In genomic region chr12:63967358-63967757, GRCh38 we compare ENCODE assay signal across 14 cellular contexts.
DNase-seq lines count a peak whose midpoint lies in the region; ATAC-seq and TF ChIP-seq lines count a peak whose summit lies in the region.
"Had no signal": no experiment of that assay in that cellular context is flagged by ENCODE, and none has a peak within 500 bp of the region (broad histone marks: within the 10 kb centered on the region; RNA-seq: fewer than 3 reads in every experiment).

No MANE protein-coding gene starts in this region.

- no peaks in the 10 kb centered on the region for H3K4me1 Mint-ChIP-seq in stimulated activated naive B cell treated with anti-CD40 and anti-IgM and Interleukin-4, amounts not matched to agents 10 μg/mL and 1 μg/mL and 100 μg/mL, for 72 hours

- no peak overlapping the region for H3K27ac Mint-ChIP-seq in stimulated activated naive B cell treated with anti-CD40 and anti-IgM and Interleukin-4, amounts not matched to agents 10 μg/mL and 1 μg/mL and 100 μg/mL, for 72 hours
- H3K27ac Mint-ChIP-seq: activated CD4-positive, alpha-beta memory T cell treated with anti-CD3 and anti-CD28 coated beads for 36 hours had no signal

- H3K36me3 Mint-ChIP-seq in stimulated activated naive B cell treated with anti-CD40 and anti-IgM and Interleukin-4, amounts not matched to agents 10 μg/mL and 1 μg/mL and 100 μg/mL, for 72 hours = no peaks in the 10 kb centered on the region
- H3K36me3 Mint-ChIP-seq: activated CD4-positive, alpha-beta memory T cell treated with anti-CD3 and anti-CD28 coated beads for 36 hours had no signal

- peak; percentile 89 for DNase-seq in ACHN
- peak; percentile 53 for DNase-seq in brain microvascular endothelial cell
- peak; percentile 70 for DNase-seq in iris pigment epithelial cell (ENCODE audit: low read depth)
- DNase-seq in GDM1 (lab: John Stamatoyannopoulos, UW) = no peak
- DNase-seq in activated gamma-delta T cell treated with Interleukin-2 at 50 U/mL for 16 hours = no peak
- no peak for DNase-seq in stimulated activated naive B cell treated with anti-CD40 and anti-IgM and Interleukin-4, amounts not matched to agents 10 μg/mL and 1 μg/mL and 100 μg/mL, for 72 hours
- no peak for DNase-seq in substantia nigra (lab: John Stamatoyannopoulos, UW)
- DNase-seq: activated CD4-positive, alpha-beta memory T cell treated with anti-CD3 and anti-CD28 coated beads for 36 hours; activated effector memory CD4-positive, alpha-beta T cell treated with anti-CD3 and anti-CD28 coated beads, Interleukin-2, amount 50 U/mL, for 16 hours; NCI-H1436; NCI-H510A; occipital lobe; uterus had no signal

- no peak overlapping the region for H3K4me3 ChIP-seq in brain microvascular endothelial cell (ENCODE audit: low read depth, low read length)
- H3K4me3 ChIP-seq: uterus had no signal

- TF ChIP-seq EP300 in Ishikawa (IDR thresholded peaks at IDR 0.05; ENCODE audit: borderline replicate concordance) = no peak

- no peak for ATAC-seq in stimulated activated naive B cell treated with anti-CD40 and anti-IgM and Interleukin-4, amounts not matched to agents 10 μg/mL and 1 μg/mL and 100 μg/mL, for 72 hours (replicated peaks)

- H3K27me3 ChIP-seq in brain microvascular endothelial cell (replicated peaks) = no peaks in the 10 kb centered on the region
- H3K27me3 ChIP-seq: uterus had no signal

- no peak for TF ChIP-seq RAD21 in Ishikawa (IDR thresholded peaks at IDR 0.05; ENCODE audit: low read depth)

- in situ Hi-C loops in ACHN (cut with HindIII; ENCODE audit: low pct_ligation_motif_present, low pct_unique_long_range_greater_than_20kb, low sequenced_read_pairs) = no loop called here
- in situ Hi-C loops in brain microvascular endothelial cell (cut with HindIII; ENCODE audit: low pct_ligation_motif_present, low sequenced_read_pairs) = no loop called here

- no peak overlapping the region for H3K27ac ChIP-seq in brain microvascular endothelial cell
- no peak overlapping the region for H3K27ac ChIP-seq in substantia nigra (ENCODE audit: low read depth, low read length, poor library complexity, severe bottlenecking)
- H3K27ac ChIP-seq: uterus had no signal

- peaks cover 0 to 10% of the 10 kb centered on the region in 2 donors for H3K27me3 Mint-ChIP-seq in stimulated activated naive B cell treated with anti-CD40 and anti-IgM and Interleukin-4, amounts not matched to agents 10 μg/mL and 1 μg/mL and 100 μg/mL, for 72 hours

- no peak for TF ChIP-seq CTCF in brain microvascular endothelial cell (IDR thresholded peaks at IDR 0.05; ENCODE audit: low read depth, low read length, missing control alignments)

- H3K36me3 ChIP-seq in brain microvascular endothelial cell (replicated peaks) = no peaks in the 10 kb centered on the region
- H3K36me3 ChIP-seq: uterus had no signal

- no peak overlapping the region for H3K4me3 Mint-ChIP-seq in stimulated activated naive B cell treated with anti-CD40 and anti-IgM and Interleukin-4, amounts not matched to agents 10 μg/mL and 1 μg/mL and 100 μg/mL, for 72 hours
- H3K4me3 Mint-ChIP-seq: activated CD4-positive, alpha-beta memory T cell treated with anti-CD3 and anti-CD28 coated beads for 36 hours had no signal

- no peaks in the 10 kb centered on the region for H3K9me3 Mint-ChIP-seq in stimulated activated naive B cell treated with anti-CD40 and anti-IgM and Interleukin-4, amounts not matched to agents 10 μg/mL and 1 μg/mL and 100 μg/mL, for 72 hours
- H3K9me3 Mint-ChIP-seq: activated CD4-positive, alpha-beta memory T cell treated with anti-CD3 and anti-CD28 coated beads for 36 hours had no signal

TF ChIP-seq in Ishikawa, 13 proteins besides CTCF, POLR2A, EP300 and RAD21:
- TF ChIP-seq CEBPB (IDR thresholded peaks at IDR 0.05) = no peak
- 0 out of 2 replicates have a peak, but pooled peaks have one; percentile 6 for TF ChIP-seq TEAD4 (IDR thresholded peaks at IDR 0.05)
TF ChIP-seq in Ishikawa: peak in this region for 1.

Comparison
In these comparisons a context has a peak if more than half of its experiments do, and no peak if none do; other contexts are left out.
1. DNase-seq: peak in ACHN (single experiment), brain microvascular endothelial cell (single experiment) and iris pigment epithelial cell (single experiment); none in GDM1 (single experiment), activated gamma-delta T cell treated with Interleukin-2 at 50 U/mL for 16 hours (single experiment), stimulated activated naive B cell treated with anti-CD40 and anti-IgM and Interleukin-4, amounts not matched to agents 10 μg/mL and 1 μg/mL and 100 μg/mL, for 72 hours (single experiment) and substantia nigra (0 of 49).